In the genomic region with DNA sequence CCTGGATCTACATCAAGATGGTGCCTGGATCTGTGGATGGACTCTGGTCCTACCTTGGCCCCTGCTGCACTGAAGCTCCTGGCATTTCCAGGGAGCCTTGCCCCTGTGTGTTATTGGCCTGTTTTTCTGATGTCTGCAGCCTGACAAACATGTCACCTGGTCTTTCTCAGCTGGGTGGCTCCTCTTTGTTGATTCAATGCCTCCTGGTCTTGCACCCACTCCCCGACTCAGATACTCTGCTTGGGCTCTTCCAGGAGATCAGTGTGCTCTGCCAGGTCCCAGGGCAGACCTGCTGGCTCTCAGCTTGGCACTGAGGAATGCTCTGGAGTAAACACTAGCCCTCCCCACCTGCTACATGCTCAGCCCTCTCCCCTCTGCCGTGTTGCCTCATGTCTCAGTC, we compare ENCODE assay signal across 20 cellular contexts.
"Had no signal": no experiment of that assay in that cellular context is flagged by ENCODE, and none has a peak within 500 bp of the region (broad histone marks: within the 10 kb centered on the region; RNA-seq: fewer than 3 reads in every experiment).

No MANE protein-coding gene starts in this region.

- H3K4me3 Mint-ChIP-seq: T-cell had no signal

- H3K27me3 Mint-ChIP-seq: T-cell had no signal

- H3K9me3 Mint-ChIP-seq: T-cell had no signal

- H3K9me3 ChIP-seq: SK-N-SH had no signal

- H3K27ac ChIP-seq: RWPE1 had no signal

- ATAC-seq: Panc1, PC-3, T-cell had no signal

- H3K4me1 Mint-ChIP-seq: T-cell had no signal

- DNase-seq: Karpas-422, KG1, MM.1S, NCI-H1092 treated with DMSO at 0.1 percent for 48 hours, NCI-H1436 treated with DMSO at 0.1 percent for 48 hours, NCI-H187, NCI-H2029, NCI-H2081 treated with DMSO at 0.1 percent for 48 hours, NCI-H2171, NCI-H226, NCI-H446, NCI-H524, NCI-H526 treated with DMSO at 0.1 percent for 48 hours, NCI-H82, PC-3, SK-N-SH, SW 1271, T-cell had no signal

- H3K27ac Mint-ChIP-seq: T-cell had no signal
